In genomic region chr20:48544402-48545333, GRCh38 we compare ENCODE assay signal across 15 cellular contexts.
DNase-seq lines count a peak whose midpoint lies in the region; ATAC-seq and TF ChIP-seq lines count a peak whose summit lies in the region.
"Had no signal": no experiment of that assay in that cellular context is flagged by ENCODE, and none has a peak within 500 bp of the region (broad histone marks: within the 10 kb centered on the region; RNA-seq: fewer than 3 reads in every experiment).

No MANE protein-coding gene starts in this region.

- no peak for TF ChIP-seq CTCF in MM.1S (IDR thresholded peaks at IDR 0.05; ENCODE audit: low read length)
- no peak for TF ChIP-seq CTCF in sigmoid colon (IDR thresholded peaks at IDR 0.05)

- H3K9me3 ChIP-seq in MM.1S (replicated peaks; ENCODE audit: insufficient read depth, low read length) (no peaks in the 10 kb centered on the region), sigmoid colon (no peaks in the 10 kb centered on the region)
- H3K9me3 ChIP-seq: SJSA1 had no signal

- peak; percentile 41 for DNase-seq in DMS153 (lab: John Stamatoyannopoulos, UW)
- DNase-seq in MM.1S, result no peak
- peak; percentile 26 for DNase-seq in NCI-H82 treated with DMSO at 0.1 percent for 48 hours (lab: John Stamatoyannopoulos, UW; ENCODE audit: unreplicated experiment)
- DNase-seq in iPS-NIHi7 (ENCODE audit: extremely low spot score), result peak; percentile 26
- DNase-seq in sigmoid colon, result no peak
- no peak for DNase-seq in amygdala (lab: John Stamatoyannopoulos, UW)
- DNase-seq: activated CD8-positive, alpha-beta memory T cell treated with anti-CD3 and anti-CD28 coated beads, Interleukin-2, amount 10 ng/mL, durations not matched to agents 7 days and 5 days; KBM-7; mesenchymal stem cell; NCI-H2029; nucleus accumbens; stomach had no signal

- TF ChIP-seq POLR2A in sigmoid colon (IDR thresholded peaks at IDR 0.05), result no peak

- H4K20me1 ChIP-seq in MM.1S (ENCODE audit: insufficient read depth, low read length), result no peaks in the 10 kb centered on the region

- H3K4me1 ChIP-seq in MM.1S (ENCODE audit: low read length) (peaks cover 37% of the 10 kb centered on the region), sigmoid colon (no peaks in the 10 kb centered on the region)
- H3K4me1 ChIP-seq: SJSA1, stomach had no signal

- no peak overlapping the region for H3K9ac ChIP-seq in MM.1S (ENCODE audit: low read length)

- no peak overlapping the region for H2AFZ ChIP-seq in MM.1S (ENCODE audit: low read length)

- ATAC-seq in GM18858 (IDR thresholded peaks at IDR 0.05; ENCODE audit: unreplicated experiment) (no peak), HG03520 (IDR thresholded peaks at IDR 0.05; ENCODE audit: unreplicated experiment) (no peak)
- ATAC-seq: activated CD8-positive, alpha-beta memory T cell treated with anti-CD3 and anti-CD28 coated beads, Interleukin-2, amount 10 ng/mL, durations not matched to agents 7 days and 5 days had no signal

- H3K9me2 ChIP-seq in MM.1S (replicated peaks; ENCODE audit: insufficient read depth, low read length), result no peaks in the 10 kb centered on the region

- H3K27me3 ChIP-seq in MM.1S (replicated peaks; ENCODE audit: insufficient read depth, low read length), result no peaks in the 10 kb centered on the region
- H3K27me3 ChIP-seq in sigmoid colon, result peaks cover 0 to 27% (median 0%) of the 10 kb centered on the region in 3 donors

- no peaks in the 10 kb centered on the region for H3K36me3 ChIP-seq in MM.1S (replicated peaks; ENCODE audit: insufficient read depth, low read length)
- H3K36me3 ChIP-seq in sigmoid colon, result no peaks in the 10 kb centered on the region
- H3K36me3 ChIP-seq: SJSA1, stomach had no signal

- TF ChIP-seq EP300 in sigmoid colon (IDR thresholded peaks at IDR 0.05), result no peak

- H3K4me2 ChIP-seq in MM.1S (ENCODE audit: low read depth, low read length), result peak overlapping the region; percentile 8; the same call in 1 of the 2 replicates

- no peak overlapping the region for H3K4me3 ChIP-seq in MM.1S (ENCODE audit: low read length)
- H3K4me3 ChIP-seq in sigmoid colon, result no peak overlapping the region
- H3K4me3 ChIP-seq: SJSA1, stomach had no signal

- H3K27ac ChIP-seq in MM.1S (ENCODE audit: low read length), result no peak overlapping the region
- H3K27ac ChIP-seq in sigmoid colon, result no peak overlapping the region
- H3K27ac ChIP-seq: SJSA1, stomach had no signal

- intact Hi-C loops in sigmoid colon (cut with DNase I), result no loop called here

- WGBS in sigmoid colon, 2 donors, result 18 to 42% methylated on average over 6 of the region's 6 CpGs

- no peaks in the 10 kb centered on the region for H3K79me2 ChIP-seq in MM.1S (ENCODE audit: low read length)

- peaks cover 6% of the 10 kb centered on the region; the same call in 1 of the 2 replicates for H3F3A ChIP-seq in MM.1S (ENCODE audit: insufficient read depth, low read length)

Comparison
In these comparisons a context has a peak if more than half of its experiments do, and no peak if none do; other contexts are left out.
1. DNase-seq: peak in DMS153 (single experiment), NCI-H82 treated with DMSO at 0.1 percent for 48 hours (single experiment) and iPS-NIHi7 (single experiment); none in MM.1S (single experiment), sigmoid colon (single experiment) and amygdala (0 of 56).